In genomic region chr10:131854579-131855335, GRCh38 we compare ENCODE assay signal across 17 cellular contexts.
"Had no signal": no experiment of that assay in that cellular context is flagged by ENCODE, and none has a peak within 500 bp of the region (broad histone marks: within the 10 kb centered on the region; RNA-seq: fewer than 3 reads in every experiment).

No MANE protein-coding gene starts in this region.

- H3K9me3 ChIP-seq: ascending aorta, breast epithelium, gastrocnemius medialis, left lung, mucosa of descending colon, transverse colon had no signal

- H3K9ac ChIP-seq: parathyroid adenoma had no signal

- H3K27ac Mint-ChIP-seq: activated CD4-positive, alpha-beta T cell treated with anti-CD3 and anti-CD28 coated beads, Interleukin-2, amount 10 ng/mL, durations not matched to agents 24 days and 14 days; activated naive CD4-positive, alpha-beta T cell treated with anti-CD3 and anti-CD28 coated beads for 36 hours; activated T-helper 1 cell treated with anti-CD3 and anti-CD28 coated beads, Interleukin-12 subunit alpha, Interleukin-12 subunit beta, Interleukin-2, Interleukin-4 antibody, amounts not matched to agents 30 ng/mL and 10 ng/mL and 1 ng/mL, durations not matched to agents 14 hours and 24 hours and 36 hours; naive thymus-derived CD4-positive, alpha-beta T cell had no signal

- H3K4me1 ChIP-seq: ascending aorta, breast epithelium, gastrocnemius medialis, left lung, transverse colon had no signal

- H3K27ac ChIP-seq: ascending aorta, breast epithelium, gastrocnemius medialis, left lung, parathyroid adenoma, transverse colon had no signal

- H3K4me3 ChIP-seq: ascending aorta, breast epithelium, gastrocnemius medialis, left lung, mucosa of descending colon, transverse colon had no signal

- H3K36me3 Mint-ChIP-seq: naive thymus-derived CD4-positive, alpha-beta T cell had no signal

- H3K4me1 Mint-ChIP-seq: activated CD4-positive, alpha-beta T cell treated with anti-CD3 and anti-CD28 coated beads, Interleukin-2, amount 10 ng/mL, durations not matched to agents 24 days and 14 days; naive thymus-derived CD4-positive, alpha-beta T cell had no signal

- ATAC-seq: gastrocnemius medialis; left lung; mucosa of descending colon; naive thymus-derived CD4-positive, alpha-beta T cell had no signal

- H3K27me3 ChIP-seq: ascending aorta had no signal

- H3K27me3 Mint-ChIP-seq: activated CD4-positive, alpha-beta T cell treated with anti-CD3 and anti-CD28 coated beads, Interleukin-2, amount 10 ng/mL, durations not matched to agents 24 days and 14 days had no signal

- DNase-seq: activated CD4-positive, alpha-beta T cell treated with anti-CD3 and anti-CD28 coated beads, Interleukin-2, amount 10 ng/mL, durations not matched to agents 24 days and 14 days; activated CD4-positive, CD25-positive, alpha-beta regulatory T cell; activated naive CD4-positive, alpha-beta T cell treated with anti-CD3 and anti-CD28 coated beads for 36 hours; dermis blood vessel endothelial cell; erythroblast; gastrocnemius medialis; naive thymus-derived CD4-positive, alpha-beta T cell; stimulated activated CD4-positive, alpha-beta T cell treated with anti-CD3 and anti-CD28 coated beads, Interleukin-15, amount 100 ng/mL, for 24 hours; stimulated activated CD4-positive, alpha-beta T cell treated with anti-CD3 and anti-CD28 coated beads, Interleukin-4, amount 100 ng/mL, for 24 hours; stimulated activated naive CD4-positive, alpha-beta T cell; transverse colon had no signal

- H3K4me3 Mint-ChIP-seq: activated CD4-positive, alpha-beta T cell treated with anti-CD3 and anti-CD28 coated beads, Interleukin-2, amount 10 ng/mL, durations not matched to agents 24 days and 14 days; activated naive CD4-positive, alpha-beta T cell treated with anti-CD3 and anti-CD28 coated beads for 36 hours; activated T-helper 1 cell treated with anti-CD3 and anti-CD28 coated beads, Interleukin-12 subunit alpha, Interleukin-12 subunit beta, Interleukin-2, Interleukin-4 antibody, amounts not matched to agents 30 ng/mL and 10 ng/mL and 1 ng/mL, durations not matched to agents 14 hours and 24 hours and 36 hours; naive thymus-derived CD4-positive, alpha-beta T cell had no signal

- H3K36me3 ChIP-seq: ascending aorta, breast epithelium, gastrocnemius medialis, left lung, transverse colon had no signal
